ENCODE assay signal across 8 cellular contexts in the genomic region with DNA sequence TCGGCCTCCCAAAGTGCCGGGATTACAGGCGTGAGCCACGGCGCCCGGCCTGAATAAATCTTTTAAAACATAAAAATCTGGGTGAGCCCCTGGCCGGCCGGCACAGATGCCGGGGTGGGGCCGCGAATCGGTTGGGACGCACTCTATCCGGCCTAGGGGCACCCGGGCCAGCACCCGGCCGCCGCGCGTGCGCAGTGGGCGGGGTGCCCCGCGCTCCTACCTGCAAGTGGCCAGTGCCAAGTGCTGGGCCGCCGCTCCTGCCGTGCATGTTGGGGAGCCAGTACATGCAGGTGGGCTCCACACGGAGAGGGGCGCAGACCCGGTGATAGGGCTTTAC. TPM values are rescaled to one million over a fixed set of nuclear protein-coding genes. Genes with fewer than 3 reads are reported as not detected.
DNase-seq lines count a peak whose midpoint lies in the region; ATAC-seq and TF ChIP-seq lines count a peak whose summit lies in the region.
"Not testable (repeated sequence)": the region's sequence is repeated elsewhere in the genome, so short reads cannot be mapped to it uniquely, and the experiment has no call there.

No MANE protein-coding gene starts in this region.

- H3K4me3 Mint-ChIP-seq in activated naive CD4-positive, alpha-beta T cell treated with anti-CD3 and anti-CD28 coated beads for 36 hours = peak overlapping the region; percentile 97
- H3K4me3 Mint-ChIP-seq in naive thymus-derived CD4-positive, alpha-beta T cell = peak overlapping the region; percentile 91 to 100 (median 99)

- intact Hi-C loops in activated naive CD4-positive, alpha-beta T cell treated with anti-CD3 and anti-CD28 coated beads for 36 hours (cut with micrococcal nuclease); naive thymus-derived CD4-positive, alpha-beta T cell (cut with micrococcal nuclease): not testable (repeated sequence)

- not testable (repeated sequence) for H3K9me3 Mint-ChIP-seq in activated naive CD4-positive, alpha-beta T cell treated with anti-CD3 and anti-CD28 coated beads for 36 hours; naive thymus-derived CD4-positive, alpha-beta T cell

- DNase-seq in BE2C (peak; percentile 79), T-helper 1 cell (peak in 4 of 5 donors; percentile 55 to 77 (median 61))
- peak; percentile 66 for DNase-seq in activated naive CD4-positive, alpha-beta T cell treated with anti-CD3 and anti-CD28 coated beads for 36 hours
- DNase-seq in fibroblast of villous mesenchyme (ENCODE audit: low read depth) = not testable (repeated sequence)
- DNase-seq in naive thymus-derived CD4-positive, alpha-beta T cell = peak in 3 of 9 donors; percentile 60 to 83 (median 77)
- peak; percentile 28 to 56 (median 28) for DNase-seq in stimulated activated CD4-positive, alpha-beta T cell treated with anti-CD3 and anti-CD28 coated beads, TNF-alpha, amount 100 ng/mL, for 1 hour (ENCODE audit: low read depth in 3 of 3, low spot score in 1 of 3)

- CTCF ChIA-PET in activated naive CD4-positive, alpha-beta T cell treated with anti-CD3 and anti-CD28 coated beads for 36 hours (lab: Charles Lee); naive thymus-derived CD4-positive, alpha-beta T cell (lab: Charles Lee): not testable (repeated sequence)

- H3K36me3 Mint-ChIP-seq in activated naive CD4-positive, alpha-beta T cell treated with anti-CD3 and anti-CD28 coated beads for 36 hours (ENCODE audit: low read depth); naive thymus-derived CD4-positive, alpha-beta T cell: not testable (repeated sequence)

- not testable (repeated sequence) for H3K27me3 ChIP-seq in BE2C; naive thymus-derived CD4-positive, alpha-beta T cell (ENCODE audit: control insufficient read depth in 2 of 2, insufficient read depth in 2 of 2, low read length in 2 of 2)

- peak; percentile 68 for ATAC-seq in GM21360 (IDR thresholded peaks at IDR 0.05; ENCODE audit: unreplicated experiment)
- ATAC-seq in HG03108 (IDR thresholded peaks at IDR 0.05; ENCODE audit: unreplicated experiment) = peak; percentile 89
- peak; percentile 83 for ATAC-seq in naive thymus-derived CD4-positive, alpha-beta T cell

- H3K4me3 ChIP-seq in BE2C (ENCODE audit: low read depth, low read length) (peak overlapping the region; percentile 60), fibroblast of villous mesenchyme (ENCODE audit: low read depth, low read length) (peak overlapping the region; percentile 69)
- H3K4me3 ChIP-seq in naive thymus-derived CD4-positive, alpha-beta T cell (ENCODE audit: low read length) = peak overlapping the region; percentile 51

- H3K27ac Mint-ChIP-seq in activated naive CD4-positive, alpha-beta T cell treated with anti-CD3 and anti-CD28 coated beads for 36 hours = peak overlapping the region; percentile 99
- peak overlapping the region; percentile 96 to 100 (median 99) for H3K27ac Mint-ChIP-seq in naive thymus-derived CD4-positive, alpha-beta T cell

- H3K9me3 ChIP-seq in BE2C; naive thymus-derived CD4-positive, alpha-beta T cell (ENCODE audit: control insufficient read depth in 2 of 3, low read length in 3 of 3): not testable (repeated sequence)

- H3K4me1 ChIP-seq in BE2C; naive thymus-derived CD4-positive, alpha-beta T cell (ENCODE audit: control insufficient read depth in 2 of 2, insufficient read depth in 2 of 2, low read length in 2 of 2): not testable (repeated sequence)

- TF ChIP-seq CTCF in BE2C (IDR thresholded peaks at IDR 0.05; ENCODE audit: low read depth, low read length); fibroblast of villous mesenchyme (IDR thresholded peaks at IDR 0.05; ENCODE audit: insufficient read depth, low read depth, low read length): not testable (repeated sequence)

- H3K27me3 Mint-ChIP-seq in activated naive CD4-positive, alpha-beta T cell treated with anti-CD3 and anti-CD28 coated beads for 36 hours (ENCODE audit: low read depth); naive thymus-derived CD4-positive, alpha-beta T cell: not testable (repeated sequence)

- not testable (repeated sequence) for H3K4me1 Mint-ChIP-seq in activated naive CD4-positive, alpha-beta T cell treated with anti-CD3 and anti-CD28 coated beads for 36 hours (ENCODE audit: low read depth); naive thymus-derived CD4-positive, alpha-beta T cell

- not testable (repeated sequence) for H3K36me3 ChIP-seq in BE2C; naive thymus-derived CD4-positive, alpha-beta T cell (ENCODE audit: control insufficient read depth in 2 of 3, insufficient read depth in 3 of 3, low read length in 3 of 3)

- POLR2A ChIA-PET in naive thymus-derived CD4-positive, alpha-beta T cell (lab: Charles Lee) = not testable (repeated sequence)

- H3K27ac ChIP-seq in naive thymus-derived CD4-positive, alpha-beta T cell (ENCODE audit: low read depth, low read length) = peak overlapping the region; percentile 73

RNA-seq across cellular contexts. Expression of a gene that starts 24.2 kb away (rescaled TPM):
- polyA plus RNA-seq in BE2C (2012; ENCODE audit: insufficient read depth, insufficient read length, low read depth) = not detected
- total RNA-seq in activated naive CD4-positive, alpha-beta T cell treated with anti-CD3 and anti-CD28 coated beads for 36 hours = not detected
- not detected in 2 replicates for total RNA-seq in fibroblast of villous mesenchyme
- not detected for total RNA-seq in naive thymus-derived CD4-positive, alpha-beta T cell
- under 1 TPM in 1 of 2 donors, not detected in 1; 0.08 TPM for polyA plus RNA-seq in naive thymus-derived CD4-positive, alpha-beta T cell

RNA-seq across cellular contexts. Expression of a gene that starts 36.1 kb away (rescaled TPM):
- 0.93 TPM for polyA plus RNA-seq in BE2C (2012; ENCODE audit: insufficient read depth, insufficient read length, low read depth)
- total RNA-seq in activated naive CD4-positive, alpha-beta T cell treated with anti-CD3 and anti-CD28 coated beads for 36 hours = under 1 TPM; 0.72 to 0.86 TPM
- total RNA-seq in fibroblast of villous mesenchyme = not detected in 2 replicates
- total RNA-seq in naive thymus-derived CD4-positive, alpha-beta T cell = 1 to 10 TPM; 1.3 to 9.4 (median 5.1) TPM
- polyA plus RNA-seq in naive thymus-derived CD4-positive, alpha-beta T cell = under 1 TPM in 1 of 2 donors, not detected in 1; 0.31 TPM

RNA-seq across cellular contexts. Expression of a gene that starts 52.4 kb away (rescaled TPM):
- not detected for polyA plus RNA-seq in BE2C (2012; ENCODE audit: insufficient read depth, insufficient read length, low read depth)
- not detected for total RNA-seq in activated naive CD4-positive, alpha-beta T cell treated with anti-CD3 and anti-CD28 coated beads for 36 hours
- not detected in 2 replicates for total RNA-seq in fibroblast of villous mesenchyme
- not detected for total RNA-seq in naive thymus-derived CD4-positive, alpha-beta T cell
- polyA plus RNA-seq in naive thymus-derived CD4-positive, alpha-beta T cell = under 1 TPM in 1 of 2 donors, not detected in 1; 0.08 TPM
